In the genomic region with DNA sequence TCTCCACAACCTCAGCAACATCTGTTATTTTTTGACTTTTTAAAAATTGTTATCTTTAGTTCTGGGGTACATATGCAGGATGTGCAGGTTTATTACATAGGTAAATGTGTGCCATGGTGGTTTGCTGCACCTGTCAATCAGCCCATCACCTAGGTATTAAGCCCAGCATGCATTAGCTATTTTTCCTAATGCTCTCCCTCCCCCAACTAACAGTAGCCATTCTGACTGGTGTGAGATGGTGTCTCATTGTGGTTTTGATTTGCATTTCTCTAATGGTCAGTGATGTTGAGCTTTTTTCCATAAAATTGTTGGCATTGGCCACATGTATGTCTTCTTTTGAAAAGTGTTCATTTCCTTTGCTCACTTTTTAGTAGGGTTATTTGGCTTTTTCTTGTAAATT, we compare ENCODE assay signal across 2 cellular contexts. TPM values are rescaled to one million over a fixed set of nuclear protein-coding genes. Genes with fewer than 3 reads are reported as not detected.
"Had no signal": no experiment of that assay in that cellular context is flagged by ENCODE, and none has a peak within 500 bp of the region (broad histone marks: within the 10 kb centered on the region; RNA-seq: fewer than 3 reads in every experiment).

No MANE protein-coding gene starts in this region.

RNA-seq across cellular contexts. Expression of a gene that starts 29.2 kb away (rescaled TPM):
- total RNA-seq: mesothelial cell of epicardium had no signal
- polyA plus RNA-seq: keratinocyte had no signal
